ENCODE assay signal across 9 cellular contexts in genomic region chr12:113232232-113232615, GRCh38. TPM values are rescaled to one million over a fixed set of nuclear protein-coding genes. Genes with fewer than 3 reads are reported as not detected.
DNase-seq lines count a peak whose midpoint lies in the region; ATAC-seq, FAIRE-seq and TF ChIP-seq lines count a peak whose summit lies in the region.
"Had no signal": no experiment of that assay in that cellular context is flagged by ENCODE, and none has a peak within 500 bp of the region (broad histone marks: within the 10 kb centered on the region; RNA-seq: fewer than 3 reads in every experiment).

No MANE protein-coding gene starts in this region.

- H3K4me3 ChIP-seq in HUES6 (ENCODE audit: low read depth, low read length) (no peak overlapping the region), keratinocyte (ENCODE audit: control insufficient read depth in 2 of 3, extremely low read depth in 1 of 3, insufficient read depth in 2 of 3, low read depth in 1 of 3, low read length in 3 of 3) (no peak overlapping the region), testis (no peak overlapping the region)
- H3K4me3 ChIP-seq: SJSA1 had no signal

- peaks cover 7% of the 10 kb centered on the region; the same call in 1 of the 2 replicates for H3K9me3 ChIP-seq in HUES6 (ENCODE audit: control insufficient read depth, insufficient read depth, low read depth, low read length)
- no peaks in the 10 kb centered on the region for H3K9me3 ChIP-seq in keratinocyte (ENCODE audit: control insufficient read depth, low read depth, low read length)
- H3K9me3 ChIP-seq in testis = no peaks in the 10 kb centered on the region
- H3K9me3 ChIP-seq: SJSA1 had no signal

- TF ChIP-seq CTCF in keratinocyte (optimal IDR thresholded peaks at IDR 0.05 in 1 of 3, IDR thresholded peaks at IDR 0.05 in 1 of 3, conservative IDR thresholded peaks at IDR 0.05 in 1 of 3; ENCODE audit: extremely low read depth in 1 of 3, insufficient read depth in 2 of 3, low read length in 3 of 3) (no peak), testis (IDR thresholded peaks at IDR 0.05) (no peak)

- H3K27me3 ChIP-seq in HUES6 (ENCODE audit: control insufficient read depth, insufficient read depth, low read length) (no peaks in the 10 kb centered on the region), keratinocyte (ENCODE audit: control insufficient read depth, extremely low read depth, insufficient read depth, low read length) (no peaks in the 10 kb centered on the region), testis (no peaks in the 10 kb centered on the region)
- H3K27me3 ChIP-seq: SJSA1 had no signal

- intact Hi-C loops in testis (cut with DNase I; ENCODE audit: low total_unique reads) = no loop called here

- no peak for TF ChIP-seq POLR2A in testis (IDR thresholded peaks at IDR 0.05)

- H2AFZ ChIP-seq in keratinocyte (ENCODE audit: control insufficient read depth, low read length) = no peak overlapping the region

- dilution Hi-C loops in keratinocyte (cut with MboI; ENCODE audit: extremely low pct_ligation_motif_present, low sequenced_read_pairs) = no loop called here

- H3K36me3 ChIP-seq in HUES6 (ENCODE audit: control insufficient read depth, insufficient read depth, low read length) (peaks cover 26% of the 10 kb centered on the region), keratinocyte (ENCODE audit: control insufficient read depth in 2 of 2, extremely low read depth in 1 of 2, insufficient read depth in 2 of 2, low read length in 2 of 2) (peaks cover 12 to 19% of the 10 kb centered on the region in 2 experiments), testis (ENCODE audit: low read depth, missing control alignments) (no peaks in the 10 kb centered on the region)

- peaks cover 43% of the 10 kb centered on the region for H3K4me1 Mint-ChIP-seq in activated naive CD8-positive, alpha-beta T cell treated with anti-CD3 and anti-CD28 coated beads for 36 hours
- peaks cover 62 to 95% of the 10 kb centered on the region in 2 donors for H3K4me1 Mint-ChIP-seq in stimulated activated naive B cell treated with anti-CD40 and anti-IgM and Interleukin-4, amounts not matched to agents 10 μg/mL and 1 μg/mL and 100 μg/mL, for 72 hours

- no peak overlapping the region for H3K4me2 ChIP-seq in keratinocyte (ENCODE audit: control insufficient read depth, extremely low read depth, insufficient read depth, low read depth, low read length)

- H3K36me3 Mint-ChIP-seq in activated naive CD8-positive, alpha-beta T cell treated with anti-CD3 and anti-CD28 coated beads for 36 hours = peaks cover 55% of the 10 kb centered on the region
- peaks cover 71 to 92% of the 10 kb centered on the region in 2 donors for H3K36me3 Mint-ChIP-seq in stimulated activated naive B cell treated with anti-CD40 and anti-IgM and Interleukin-4, amounts not matched to agents 10 μg/mL and 1 μg/mL and 100 μg/mL, for 72 hours

- H3K4me1 ChIP-seq in HUES6 (ENCODE audit: control insufficient read depth, insufficient read depth, low read length) (peaks cover 32% of the 10 kb centered on the region), keratinocyte (ENCODE audit: control insufficient read depth, extremely low read depth, insufficient read depth, low read length) (peaks cover 12% of the 10 kb centered on the region), testis (peaks cover 33% of the 10 kb centered on the region)

- no peaks in the 10 kb centered on the region for H3K9me1 ChIP-seq in keratinocyte (ENCODE audit: control insufficient read depth, extremely low read depth, insufficient read depth, low read length)

- 91 to 95% methylated on average over 8 to 10 of the region's 10 CpGs for WGBS in testis, 2 donors

- no peak for ATAC-seq in stimulated activated naive B cell treated with anti-CD40 and anti-IgM and Interleukin-4, amounts not matched to agents 10 μg/mL and 1 μg/mL and 100 μg/mL, for 72 hours (replicated peaks)
- no peak for ATAC-seq in GM19351 (IDR thresholded peaks at IDR 0.05; ENCODE audit: unreplicated experiment)

- no peaks in the 10 kb centered on the region for H3K9me3 Mint-ChIP-seq in activated naive CD8-positive, alpha-beta T cell treated with anti-CD3 and anti-CD28 coated beads for 36 hours
- H3K9me3 Mint-ChIP-seq in stimulated activated naive B cell treated with anti-CD40 and anti-IgM and Interleukin-4, amounts not matched to agents 10 μg/mL and 1 μg/mL and 100 μg/mL, for 72 hours = no peaks in the 10 kb centered on the region
- H3K9me3 Mint-ChIP-seq: activated CD4-positive, alpha-beta T cell treated with anti-CD3 and anti-CD28 coated beads, Interleukin-2, amount 10 ng/mL, durations not matched to agents 7 days and 5 days had no signal

- no peaks in the 10 kb centered on the region for H4K20me1 ChIP-seq in keratinocyte (ENCODE audit: control insufficient read depth, extremely low read depth, insufficient read depth, low read length)

- DNase-seq in activated naive CD8-positive, alpha-beta T cell treated with anti-CD3 and anti-CD28 coated beads for 36 hours = no peak
- DNase-seq in keratinocyte (ENCODE audit: low read depth, low spot score) = no peak
- DNase-seq in stimulated activated naive B cell treated with anti-CD40 and anti-IgM and Interleukin-4, amounts not matched to agents 10 μg/mL and 1 μg/mL and 100 μg/mL, for 72 hours = no peak
- DNase-seq in testis = no peak
- no peak for DNase-seq in OCI-M2 (lab: John Stamatoyannopoulos, UW; ENCODE audit: unreplicated experiment)
- DNase-seq: activated CD4-positive, alpha-beta T cell treated with anti-CD3 and anti-CD28 coated beads, Interleukin-2, amount 10 ng/mL, durations not matched to agents 7 days and 5 days had no signal

- no peak for FAIRE-seq in keratinocyte (lab: Jason Lieb, UNC)

- H3K27ac ChIP-seq in HUES6 (ENCODE audit: low read depth, low read length) = peak overlapping the region; percentile 95; the same call in 1 of the 2 replicates
- H3K27ac ChIP-seq in keratinocyte (ENCODE audit: control insufficient read depth, insufficient read depth, low read length) = peak overlapping the region; percentile 23
- no peak overlapping the region for H3K27ac ChIP-seq in testis
- H3K27ac ChIP-seq: SJSA1 had no signal

- no peaks in the 10 kb centered on the region for H3K79me2 ChIP-seq in keratinocyte (ENCODE audit: control insufficient read depth, insufficient read depth, low read length)

- H3K27me3 Mint-ChIP-seq in activated naive CD8-positive, alpha-beta T cell treated with anti-CD3 and anti-CD28 coated beads for 36 hours = no peaks in the 10 kb centered on the region
- H3K27me3 Mint-ChIP-seq in stimulated activated naive B cell treated with anti-CD40 and anti-IgM and Interleukin-4, amounts not matched to agents 10 μg/mL and 1 μg/mL and 100 μg/mL, for 72 hours = no peaks in the 10 kb centered on the region
- H3K27me3 Mint-ChIP-seq: activated CD4-positive, alpha-beta T cell treated with anti-CD3 and anti-CD28 coated beads, Interleukin-2, amount 10 ng/mL, durations not matched to agents 7 days and 5 days had no signal

- peak overlapping the region; percentile 16 for H3K4me3 Mint-ChIP-seq in activated naive CD8-positive, alpha-beta T cell treated with anti-CD3 and anti-CD28 coated beads for 36 hours
- H3K4me3 Mint-ChIP-seq in stimulated activated naive B cell treated with anti-CD40 and anti-IgM and Interleukin-4, amounts not matched to agents 10 μg/mL and 1 μg/mL and 100 μg/mL, for 72 hours = peak overlapping the region in 1 of 2 donors; percentile 37

- H3K9ac ChIP-seq in HUES6 (ENCODE audit: low read length) (peak overlapping the region; percentile 81), keratinocyte (ENCODE audit: control insufficient read depth, extremely low read depth, insufficient read depth, low read length) (no peak overlapping the region)

- peak overlapping the region; percentile 90 for H3K27ac Mint-ChIP-seq in activated naive CD8-positive, alpha-beta T cell treated with anti-CD3 and anti-CD28 coated beads for 36 hours
- H3K27ac Mint-ChIP-seq in stimulated activated naive B cell treated with anti-CD40 and anti-IgM and Interleukin-4, amounts not matched to agents 10 μg/mL and 1 μg/mL and 100 μg/mL, for 72 hours = peak overlapping the region; percentile 99

RNA-seq across cellular contexts. Expression of gene TPCN1, which starts 11.0 kb away (rescaled TPM):
- total RNA-seq in activated naive CD8-positive, alpha-beta T cell treated with anti-CD3 and anti-CD28 coated beads for 36 hours = 10 to 100 TPM; 20.5 to 25.0 TPM
- polyA plus RNA-seq in keratinocyte (6.8 to 13.9 TPM (median 8.0 TPM) in 3 replicates), testis (ENCODE audit: insufficient read depth, low read depth, low replicate concordance) (33.4 TPM)
- polyA plus RNA-seq in keratinocyte (2011; ENCODE audit: low read depth) = 5.1 TPM
- polyA plus RNA-seq in keratinocyte (2011; cell fraction: cytosol; rRNA removed) = 4.0 and 5.0 TPM in 2 replicates
- polyA plus RNA-seq in keratinocyte (2011; cell fraction: nucleus; rRNA removed) = 33.9 and 38.8 TPM in 2 replicates
- polyA plus RNA-seq in keratinocyte (2012; ENCODE audit: low replicate concordance) = 11.8 and 13.3 TPM in 2 replicates
- 11.1 to 34.4 TPM (median 17.2 TPM) in 3 replicates for polyA minus RNA-seq in keratinocyte
- 12.3 TPM for polyA minus RNA-seq in keratinocyte (2011; cell fraction: cytosol; rRNA and poly(A)+ RNA removed)
- 28.4 and 32.3 TPM in 2 replicates for polyA minus RNA-seq in keratinocyte (2011; cell fraction: nucleus; rRNA and poly(A)+ RNA removed)
- 10 to 100 TPM; 48.7 to 73.0 TPM for total RNA-seq in testis

RNA-seq across cellular contexts. Expression of gene RITA1, which starts 46.7 kb away (rescaled TPM):
- 10 to 100 TPM; 28.9 to 31.1 TPM for total RNA-seq in activated naive CD8-positive, alpha-beta T cell treated with anti-CD3 and anti-CD28 coated beads for 36 hours
- polyA plus RNA-seq in keratinocyte (11.8 to 14.5 TPM (median 14.5 TPM) in 3 replicates), testis (ENCODE audit: insufficient read depth, low read depth, low replicate concordance) (14.3 TPM)
- polyA plus RNA-seq in keratinocyte (2011; ENCODE audit: low read depth) = 3.5 TPM
- polyA plus RNA-seq in keratinocyte (2011; cell fraction: cytosol; rRNA removed) = 10.5 and 16.6 TPM in 2 replicates
- polyA plus RNA-seq in keratinocyte (2011; cell fraction: nucleus; rRNA removed) = 5.8 and 7.6 TPM in 2 replicates
- 9.1 and 16.3 TPM in 2 replicates for polyA plus RNA-seq in keratinocyte (2012; ENCODE audit: low replicate concordance)
- 8.0 to 9.3 TPM (median 8.6 TPM) in 3 replicates for polyA minus RNA-seq in keratinocyte
- polyA minus RNA-seq in keratinocyte (2011; cell fraction: cytosol; rRNA and poly(A)+ RNA removed) = 20.1 TPM
- polyA minus RNA-seq in keratinocyte (2011; cell fraction: nucleus; rRNA and poly(A)+ RNA removed) = 4.2 and 4.8 TPM in 2 replicates
- total RNA-seq in testis = 10 to 100 TPM; 20.9 to 22.1 TPM

RNA-seq across cellular contexts. Expression of gene DDX54, which starts 46.9 kb away (rescaled TPM):
- total RNA-seq in activated naive CD8-positive, alpha-beta T cell treated with anti-CD3 and anti-CD28 coated beads for 36 hours = 100 to 1,000 TPM; 136 to 145 TPM
- polyA plus RNA-seq in keratinocyte = 42.1 to 47.3 TPM (median 44.6 TPM) in 3 replicates
- polyA plus RNA-seq in keratinocyte (2011; ENCODE audit: low read depth) = 140 TPM
- polyA plus RNA-seq in keratinocyte (2011; cell fraction: cytosol; rRNA removed) = 27.7 and 54.7 TPM in 2 replicates
- 61.3 and 74.7 TPM in 2 replicates for polyA plus RNA-seq in keratinocyte (2011; cell fraction: nucleus; rRNA removed)
- 28.7 and 46.8 TPM in 2 replicates for polyA plus RNA-seq in keratinocyte (2012; ENCODE audit: low replicate concordance)
- polyA minus RNA-seq in keratinocyte = 38.0 to 74.1 TPM (median 38.7 TPM) in 3 replicates
- polyA minus RNA-seq in keratinocyte (2011; cell fraction: cytosol; rRNA and poly(A)+ RNA removed) = 35.7 TPM
- 22.9 and 31.4 TPM in 2 replicates for polyA minus RNA-seq in keratinocyte (2011; cell fraction: nucleus; rRNA and poly(A)+ RNA removed)
- total RNA-seq in testis = 10 to 100 TPM; 62.4 to 63.6 TPM
- polyA plus RNA-seq in testis (ENCODE audit: insufficient read depth, low read depth, low replicate concordance) = 40.3 TPM

Comparison
In these comparisons a context has a peak if more than half of its experiments do, and no peak if none do; other contexts are left out.
1. H3K27ac ChIP-seq: peak in HUES6 (single experiment) and keratinocyte (single experiment); none in testis (0 of 2).